1 cellular context compared by ENCODE assay signal in the genomic region with DNA sequence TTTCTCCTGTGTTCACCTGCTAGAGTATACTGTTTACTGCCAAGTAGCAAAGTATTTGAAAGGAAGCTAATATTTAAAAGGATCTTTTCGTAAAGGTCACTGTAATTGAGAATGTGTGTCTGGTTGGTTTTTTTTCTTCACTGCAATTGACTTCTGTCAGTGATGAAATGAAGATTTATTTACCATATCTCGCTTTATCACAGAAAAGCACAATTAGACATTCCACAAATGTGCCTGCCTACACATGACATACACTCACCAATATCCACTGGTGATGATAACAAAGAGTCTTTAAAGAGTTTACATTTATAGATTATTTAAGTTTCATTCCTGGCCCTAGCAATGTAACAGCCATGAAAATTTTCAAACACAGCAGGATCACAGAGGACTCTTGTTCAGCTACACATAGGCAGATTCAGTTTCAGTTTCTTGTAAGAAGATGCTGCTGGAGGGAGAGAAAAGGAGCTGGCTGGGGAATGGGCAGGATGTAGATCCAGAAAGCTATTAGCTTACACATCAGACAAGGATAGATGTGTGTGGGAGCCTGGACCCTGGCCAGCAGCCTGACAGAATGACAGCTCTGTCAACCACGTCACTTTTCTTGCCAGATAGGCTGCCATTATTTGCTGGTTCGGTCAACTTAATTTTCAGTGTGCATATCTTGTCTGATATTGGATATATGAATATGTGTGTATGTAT.
TF ChIP-seq lines count a peak whose summit lies in the region.

No MANE protein-coding gene starts in this region.

TF ChIP-seq in GM23338, 12 proteins besides CTCF, POLR2A, EP300 and RAD21 (continued from another document):
- TF ChIP-seq, protein P1, sequence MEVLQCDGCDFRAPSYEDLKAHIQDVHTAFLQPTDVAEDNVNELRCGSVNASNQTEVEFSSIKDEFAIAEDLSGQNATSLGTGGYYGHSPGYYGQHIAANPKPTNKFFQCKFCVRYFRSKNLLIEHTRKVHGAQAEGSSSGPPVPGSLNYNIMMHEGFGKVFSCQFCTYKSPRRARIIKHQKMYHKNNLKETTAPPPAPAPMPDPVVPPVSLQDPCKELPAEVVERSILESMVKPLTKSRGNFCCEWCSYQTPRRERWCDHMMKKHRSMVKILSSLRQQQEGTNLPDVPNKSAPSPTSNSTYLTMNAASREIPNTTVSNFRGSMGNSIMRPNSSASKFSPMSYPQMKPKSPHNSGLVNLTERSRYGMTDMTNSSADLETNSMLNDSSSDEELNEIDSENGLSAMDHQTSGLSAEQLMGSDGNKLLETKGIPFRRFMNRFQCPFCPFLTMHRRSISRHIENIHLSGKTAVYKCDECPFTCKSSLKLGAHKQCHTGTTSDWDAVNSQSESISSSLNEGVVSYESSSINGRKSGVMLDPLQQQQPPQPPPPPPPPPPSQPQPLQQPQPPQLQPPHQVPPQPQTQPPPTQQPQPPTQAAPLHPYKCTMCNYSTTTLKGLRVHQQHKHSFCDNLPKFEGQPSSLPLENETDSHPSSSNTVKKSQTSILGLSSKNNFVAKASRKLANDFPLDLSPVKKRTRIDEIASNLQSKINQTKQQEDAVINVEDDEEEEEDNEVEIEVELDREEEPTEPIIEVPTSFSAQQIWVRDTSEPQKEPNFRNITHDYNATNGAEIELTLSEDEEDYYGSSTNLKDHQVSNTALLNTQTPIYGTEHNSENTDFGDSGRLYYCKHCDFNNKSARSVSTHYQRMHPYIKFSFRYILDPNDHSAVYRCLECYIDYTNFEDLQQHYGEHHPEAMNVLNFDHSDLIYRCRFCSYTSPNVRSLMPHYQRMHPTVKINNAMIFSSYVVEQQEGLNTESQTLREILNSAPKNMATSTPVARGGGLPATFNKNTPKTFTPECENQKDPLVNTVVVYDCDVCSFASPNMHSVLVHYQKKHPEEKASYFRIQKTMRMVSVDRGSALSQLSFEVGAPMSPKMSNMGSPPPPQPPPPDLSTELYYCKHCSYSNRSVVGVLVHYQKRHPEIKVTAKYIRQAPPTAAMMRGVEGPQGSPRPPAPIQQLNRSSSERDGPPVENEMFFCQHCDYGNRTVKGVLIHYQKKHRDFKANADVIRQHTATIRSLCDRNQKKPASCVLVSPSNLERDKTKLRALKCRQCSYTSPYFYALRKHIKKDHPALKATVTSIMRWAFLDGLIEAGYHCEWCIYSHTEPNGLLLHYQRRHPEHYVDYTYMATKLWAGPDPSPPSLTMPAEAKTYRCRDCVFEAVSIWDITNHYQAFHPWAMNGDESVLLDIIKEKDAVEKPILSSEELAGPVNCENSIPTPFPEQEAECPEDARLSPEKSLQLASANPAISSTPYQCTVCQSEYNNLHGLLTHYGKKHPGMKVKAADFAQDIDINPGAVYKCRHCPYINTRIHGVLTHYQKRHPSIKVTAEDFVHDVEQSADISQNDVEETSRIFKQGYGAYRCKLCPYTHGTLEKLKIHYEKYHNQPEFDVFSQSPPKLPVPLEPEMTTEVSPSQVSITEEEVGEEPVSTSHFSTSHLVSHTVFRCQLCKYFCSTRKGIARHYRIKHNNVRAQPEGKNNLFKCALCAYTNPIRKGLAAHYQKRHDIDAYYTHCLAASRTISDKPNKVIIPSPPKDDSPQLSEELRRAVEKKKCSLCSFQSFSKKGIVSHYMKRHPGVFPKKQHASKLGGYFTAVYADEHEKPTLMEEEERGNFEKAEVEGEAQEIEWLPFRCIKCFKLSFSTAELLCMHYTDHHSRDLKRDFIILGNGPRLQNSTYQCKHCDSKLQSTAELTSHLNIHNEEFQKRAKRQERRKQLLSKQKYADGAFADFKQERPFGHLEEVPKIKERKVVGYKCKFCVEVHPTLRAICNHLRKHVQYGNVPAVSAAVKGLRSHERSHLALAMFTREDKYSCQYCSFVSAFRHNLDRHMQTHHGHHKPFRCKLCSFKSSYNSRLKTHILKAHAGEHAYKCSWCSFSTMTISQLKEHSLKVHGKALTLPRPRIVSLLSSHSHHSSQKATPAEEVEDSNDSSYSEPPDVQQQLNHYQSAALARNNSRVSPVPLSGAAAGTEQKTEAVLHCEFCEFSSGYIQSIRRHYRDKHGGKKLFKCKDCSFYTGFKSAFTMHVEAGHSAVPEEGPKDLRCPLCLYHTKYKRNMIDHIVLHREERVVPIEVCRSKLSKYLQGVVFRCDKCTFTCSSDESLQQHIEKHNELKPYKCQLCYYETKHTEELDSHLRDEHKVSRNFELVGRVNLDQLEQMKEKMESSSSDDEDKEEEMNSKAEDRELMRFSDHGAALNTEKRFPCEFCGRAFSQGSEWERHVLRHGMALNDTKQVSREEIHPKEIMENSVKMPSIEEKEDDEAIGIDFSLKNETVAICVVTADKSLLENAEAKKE (CRISPR knock-in tag; IDR thresholded peaks at IDR 0.05), result no peak
- no peak for TF ChIP-seq CREB1 (CRISPR knock-in tag; IDR thresholded peaks at IDR 0.05; ENCODE audit: low read depth)
- TF ChIP-seq JUNB (IDR thresholded peaks at IDR 0.05; ENCODE audit: unreplicated experiment), result no peak
- no peak for TF ChIP-seq EZH2phosphoT487 (IDR thresholded peaks at IDR 0.05; ENCODE audit: unreplicated experiment)
- no peak for TF ChIP-seq REST (IDR thresholded peaks at IDR 0.05; ENCODE audit: unreplicated experiment)
